Comparison of ENCODE assay signal across 31 cellular contexts in the genomic region with DNA sequence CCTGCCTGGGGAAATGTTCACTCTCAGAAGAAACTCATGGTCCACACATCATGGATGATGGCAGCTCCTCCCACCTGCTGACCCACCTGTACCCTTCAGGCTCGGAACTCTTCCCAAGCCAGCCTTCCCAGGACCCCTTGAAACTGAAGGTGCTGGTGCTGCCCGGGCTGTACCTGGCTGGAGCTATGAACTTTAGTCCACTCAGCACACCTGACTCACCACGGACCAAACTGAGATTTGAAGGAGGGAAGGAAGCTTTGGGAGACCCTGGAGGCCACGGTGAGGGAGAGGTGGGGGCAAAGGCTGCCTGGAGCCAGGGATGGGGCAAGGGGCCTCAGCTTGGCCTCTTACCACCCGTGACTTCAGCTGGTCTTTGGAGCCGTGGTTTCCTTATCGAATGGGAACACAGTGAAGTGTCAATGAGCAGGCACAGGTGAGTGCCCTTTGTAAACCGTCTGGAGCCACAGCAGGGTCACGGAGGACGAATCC. TPM values are rescaled to one million over a fixed set of nuclear protein-coding genes. Genes with fewer than 3 reads are reported as not detected.
DNase-seq lines count a peak whose midpoint lies in the region; ATAC-seq and TF ChIP-seq lines count a peak whose summit lies in the region.
"Had no signal": no experiment of that assay in that cellular context is flagged by ENCODE, and none has a peak within 500 bp of the region (broad histone marks: within the 10 kb centered on the region; RNA-seq: fewer than 3 reads in every experiment).

No MANE protein-coding gene starts in this region.

- POLR2A ChIA-PET in WTC11 (lab: Charles Lee), result interaction anchor here (0.6 kb wide), 1 partner anchor 40 kb away, joined by 3 read pairs; no protein-coding TSS in a partner anchor

- H3K4me3 Mint-ChIP-seq in WTC11, result no peak overlapping the region
- no peak overlapping the region for H3K4me3 Mint-ChIP-seq in T-helper 2 cell treated with Interferon-gamma antibody and Interleukin-4, amounts not matched to agents 5 μg/mL and 100 μg/mL, for 36 hours
- H3K4me3 Mint-ChIP-seq: memory B cell, nephron progenitor cell, type B pancreatic cell had no signal

- ATAC-seq in WTC11 (no peak), sciatic nerve (no peak), GM21360 (IDR thresholded peaks at IDR 0.05; ENCODE audit: unreplicated experiment) (no peak)
- ATAC-seq: esophagus mucosa, left colon had no signal

- intact Hi-C loops in left ventricle myocardium inferior (cut with micrococcal nuclease) (no loop called here), sciatic nerve (cut with DNase I) (no loop called here)

- no peaks in the 10 kb centered on the region for H3K4me1 Mint-ChIP-seq in WTC11
- H3K4me1 Mint-ChIP-seq in T-helper 2 cell treated with Interferon-gamma antibody and Interleukin-4, amounts not matched to agents 5 μg/mL and 100 μg/mL, for 36 hours (ENCODE audit: low read depth), result no peaks in the 10 kb centered on the region
- H3K4me1 Mint-ChIP-seq: memory B cell had no signal

- H3K27ac ChIP-seq in C4-2B (peak overlapping the region; percentile 41), left ventricle myocardium inferior (replicated peaks) (peak overlapping the region; percentile 79)
- H3K27ac ChIP-seq: BLaER1 treated with 17β-estradiol and CSF1 and Interleukin-3, amounts not matched to agents 10 nM and 100 nM; ovary; PC-9; VCaP had no signal

- TF ChIP-seq CTCF in C4-2B (conservative IDR thresholded peaks at IDR 0.05), result no peak
- no peak for TF ChIP-seq CTCF in WTC11 (IDR thresholded peaks at IDR 0.05)
- no peak for TF ChIP-seq CTCF in left ventricle myocardium inferior (IDR thresholded peaks at IDR 0.05; ENCODE audit: borderline replicate concordance)

- no peaks in the 10 kb centered on the region for H3K9me3 ChIP-seq in left ventricle myocardium inferior (replicated peaks)
- H3K9me3 ChIP-seq: BLaER1 treated with 17β-estradiol and CSF1 and Interleukin-3, amounts not matched to agents 10 nM and 100 nM; ovary had no signal

- H3K27me3 ChIP-seq in left ventricle myocardium inferior (ENCODE audit: low read depth), result no peaks in the 10 kb centered on the region
- H3K27me3 ChIP-seq: ovary had no signal

- no peaks in the 10 kb centered on the region for H3K9me3 Mint-ChIP-seq in WTC11
- no peaks in the 10 kb centered on the region for H3K9me3 Mint-ChIP-seq in T-helper 2 cell treated with Interferon-gamma antibody and Interleukin-4, amounts not matched to agents 5 μg/mL and 100 μg/mL, for 36 hours
- H3K9me3 Mint-ChIP-seq: memory B cell, nephron progenitor cell, type B pancreatic cell had no signal

- peaks cover 75% of the 10 kb centered on the region for H3K4me1 ChIP-seq in left ventricle myocardium inferior

- CTCF ChIA-PET in WTC11 (lab: Charles Lee), result interaction anchor here (1.1 kb wide), 1 partner anchor 12 kb away, joined by 3 read pairs; no protein-coding TSS in a partner anchor

- no peaks in the 10 kb centered on the region for H3K27me3 Mint-ChIP-seq in WTC11 (ENCODE audit: low read depth)
- no peaks in the 10 kb centered on the region for H3K27me3 Mint-ChIP-seq in T-helper 2 cell treated with Interferon-gamma antibody and Interleukin-4, amounts not matched to agents 5 μg/mL and 100 μg/mL, for 36 hours (ENCODE audit: low read depth)
- H3K27me3 Mint-ChIP-seq: memory B cell, type B pancreatic cell had no signal

- DNase-seq in WTC11 (ENCODE audit: low spot score) (peak; percentile 5), left ventricle myocardium inferior (no peak), sciatic nerve (ENCODE audit: low spot score) (peak; percentile 50), KBM-7 (no peak), D341Med (ENCODE audit: low spot score) (no peak)
- no peak for DNase-seq in T-helper 2 cell treated with Interferon-gamma antibody and Interleukin-4, amounts not matched to agents 5 μg/mL and 100 μg/mL, for 36 hours (ENCODE audit: low spot score)
- DNase-seq: activated CD4-positive, alpha-beta T cell treated with anti-CD3 and anti-CD28 coated beads for 48 hours; activated gamma-delta T cell treated with Interleukin-2 at 50 U/mL for 16 hours; activated T-cell treated with anti-CD3 and anti-CD28 coated beads, Interleukin-2, amount 50 U/mL, for 48 hours; COR-L47; DMS53; foreskin melanocyte; hippocampal formation; NCI-H1436; NCI-H2081; NCI-H226; NCI-H526 treated with DMSO at 0.1 percent for 48 hours; nephron progenitor cell; NK-92 treated with Interleukin-12 subunit alpha and Interleukin-12 subunit beta, amount 100 ng/mL, for 24 hours; PC-9; retina; T1000 had no signal

- in situ Hi-C loops in KBM-7 (cut with MboI; ENCODE audit: low pct_unique_long_range_greater_than_20kb, low sequenced_read_pairs), result no loop called here

- no peak overlapping the region for H3K27ac Mint-ChIP-seq in WTC11
- H3K27ac Mint-ChIP-seq in T-helper 2 cell treated with Interferon-gamma antibody and Interleukin-4, amounts not matched to agents 5 μg/mL and 100 μg/mL, for 36 hours, result no peak overlapping the region
- H3K27ac Mint-ChIP-seq: memory B cell, nephron progenitor cell, type B pancreatic cell had no signal

- H3K36me3 Mint-ChIP-seq in WTC11, result no peaks in the 10 kb centered on the region
- H3K36me3 Mint-ChIP-seq in T-helper 2 cell treated with Interferon-gamma antibody and Interleukin-4, amounts not matched to agents 5 μg/mL and 100 μg/mL, for 36 hours (ENCODE audit: low read depth), result no peaks in the 10 kb centered on the region
- H3K36me3 Mint-ChIP-seq: memory B cell, type B pancreatic cell had no signal

- H3K36me3 ChIP-seq in left ventricle myocardium inferior, result no peaks in the 10 kb centered on the region
- H3K36me3 ChIP-seq: BLaER1 treated with 17β-estradiol and CSF1 and Interleukin-3, amounts not matched to agents 10 nM and 100 nM; ovary had no signal

- no peak overlapping the region for H3K4me3 ChIP-seq in left ventricle myocardium inferior
- H3K4me3 ChIP-seq: BLaER1 treated with 17β-estradiol and CSF1 and Interleukin-3, amounts not matched to agents 10 nM and 100 nM; ovary; PC-9 had no signal

TF ChIP-seq in WTC11, 78 proteins besides CTCF, POLR2A, EP300 and RAD21 (continues in another document):
- no peak for TF ChIP-seq FOXP1 (CRISPR knock-in tag; IDR thresholded peaks at IDR 0.05; ENCODE audit: borderline replicate concordance)
- TF ChIP-seq, protein P1, sequence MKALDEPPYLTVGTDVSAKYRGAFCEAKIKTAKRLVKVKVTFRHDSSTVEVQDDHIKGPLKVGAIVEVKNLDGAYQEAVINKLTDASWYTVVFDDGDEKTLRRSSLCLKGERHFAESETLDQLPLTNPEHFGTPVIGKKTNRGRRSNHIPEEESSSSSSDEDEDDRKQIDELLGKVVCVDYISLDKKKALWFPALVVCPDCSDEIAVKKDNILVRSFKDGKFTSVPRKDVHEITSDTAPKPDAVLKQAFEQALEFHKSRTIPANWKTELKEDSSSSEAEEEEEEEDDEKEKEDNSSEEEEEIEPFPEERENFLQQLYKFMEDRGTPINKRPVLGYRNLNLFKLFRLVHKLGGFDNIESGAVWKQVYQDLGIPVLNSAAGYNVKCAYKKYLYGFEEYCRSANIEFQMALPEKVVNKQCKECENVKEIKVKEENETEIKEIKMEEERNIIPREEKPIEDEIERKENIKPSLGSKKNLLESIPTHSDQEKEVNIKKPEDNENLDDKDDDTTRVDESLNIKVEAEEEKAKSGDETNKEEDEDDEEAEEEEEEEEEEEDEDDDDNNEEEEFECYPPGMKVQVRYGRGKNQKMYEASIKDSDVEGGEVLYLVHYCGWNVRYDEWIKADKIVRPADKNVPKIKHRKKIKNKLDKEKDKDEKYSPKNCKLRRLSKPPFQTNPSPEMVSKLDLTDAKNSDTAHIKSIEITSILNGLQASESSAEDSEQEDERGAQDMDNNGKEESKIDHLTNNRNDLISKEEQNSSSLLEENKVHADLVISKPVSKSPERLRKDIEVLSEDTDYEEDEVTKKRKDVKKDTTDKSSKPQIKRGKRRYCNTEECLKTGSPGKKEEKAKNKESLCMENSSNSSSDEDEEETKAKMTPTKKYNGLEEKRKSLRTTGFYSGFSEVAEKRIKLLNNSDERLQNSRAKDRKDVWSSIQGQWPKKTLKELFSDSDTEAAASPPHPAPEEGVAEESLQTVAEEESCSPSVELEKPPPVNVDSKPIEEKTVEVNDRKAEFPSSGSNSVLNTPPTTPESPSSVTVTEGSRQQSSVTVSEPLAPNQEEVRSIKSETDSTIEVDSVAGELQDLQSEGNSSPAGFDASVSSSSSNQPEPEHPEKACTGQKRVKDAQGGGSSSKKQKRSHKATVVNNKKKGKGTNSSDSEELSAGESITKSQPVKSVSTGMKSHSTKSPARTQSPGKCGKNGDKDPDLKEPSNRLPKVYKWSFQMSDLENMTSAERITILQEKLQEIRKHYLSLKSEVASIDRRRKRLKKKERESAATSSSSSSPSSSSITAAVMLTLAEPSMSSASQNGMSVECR (CRISPR knock-in tag; IDR thresholded peaks at IDR 0.05; ENCODE audit: borderline replicate concordance), result no peak
- TF ChIP-seq ZNF317 (CRISPR knock-in tag; IDR thresholded peaks at IDR 0.05; ENCODE audit: borderline replicate concordance, low read depth), result no peak
- no peak for TF ChIP-seq ZNF396 (CRISPR knock-in tag; IDR thresholded peaks at IDR 0.05; ENCODE audit: borderline replicate concordance)
- TF ChIP-seq, protein P2, sequence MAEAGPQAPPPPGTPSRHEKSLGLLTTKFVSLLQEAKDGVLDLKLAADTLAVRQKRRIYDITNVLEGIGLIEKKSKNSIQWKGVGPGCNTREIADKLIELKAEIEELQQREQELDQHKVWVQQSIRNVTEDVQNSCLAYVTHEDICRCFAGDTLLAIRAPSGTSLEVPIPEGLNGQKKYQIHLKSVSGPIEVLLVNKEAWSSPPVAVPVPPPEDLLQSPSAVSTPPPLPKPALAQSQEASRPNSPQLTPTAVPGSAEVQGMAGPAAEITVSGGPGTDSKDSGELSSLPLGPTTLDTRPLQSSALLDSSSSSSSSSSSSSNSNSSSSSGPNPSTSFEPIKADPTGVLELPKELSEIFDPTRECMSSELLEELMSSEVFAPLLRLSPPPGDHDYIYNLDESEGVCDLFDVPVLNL (CRISPR knock-in tag; IDR thresholded peaks at IDR 0.05; ENCODE audit: borderline replicate concordance, low read depth), result no peak
- TF ChIP-seq GABPB1 (CRISPR knock-in tag; IDR thresholded peaks at IDR 0.05), result no peak
- no peak for TF ChIP-seq ATF1 (CRISPR knock-in tag; IDR thresholded peaks at IDR 0.05)
- TF ChIP-seq, protein P3, sequence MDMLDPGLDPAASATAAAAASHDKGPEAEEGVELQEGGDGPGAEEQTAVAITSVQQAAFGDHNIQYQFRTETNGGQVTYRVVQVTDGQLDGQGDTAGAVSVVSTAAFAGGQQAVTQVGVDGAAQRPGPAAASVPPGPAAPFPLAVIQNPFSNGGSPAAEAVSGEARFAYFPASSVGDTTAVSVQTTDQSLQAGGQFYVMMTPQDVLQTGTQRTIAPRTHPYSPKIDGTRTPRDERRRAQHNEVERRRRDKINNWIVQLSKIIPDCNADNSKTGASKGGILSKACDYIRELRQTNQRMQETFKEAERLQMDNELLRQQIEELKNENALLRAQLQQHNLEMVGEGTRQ (CRISPR knock-in tag; IDR thresholded peaks at IDR 0.05), result no peak
- TF ChIP-seq TEAD4 (CRISPR knock-in tag; IDR thresholded peaks at IDR 0.05), result no peak

RNA-seq across cellular contexts. Expression of a gene that starts 30.1 kb away (rescaled TPM):
- 20.0 to 22.1 TPM (median 21.5 TPM) in 3 replicates for total RNA-seq in WTC11 (2021)
- 105 TPM for total RNA-seq in left ventricle myocardium inferior
- total RNA-seq in sciatic nerve, result 54.3 TPM

Comparison
In these comparisons a context has a peak if more than half of its experiments do, and no peak if none do; other contexts are left out.
1. DNase-seq: peak in WTC11 (single experiment) and sciatic nerve (single experiment); none in left ventricle myocardium inferior (single experiment), T-helper 2 cell treated with Interferon-gamma antibody and Interleukin-4, amounts not matched to agents 5 μg/mL and 100 μg/mL, for 36 hours (single experiment), KBM-7 (single experiment) and D341Med (single experiment).